17 cellular contexts compared by ENCODE assay signal in the genomic region with DNA sequence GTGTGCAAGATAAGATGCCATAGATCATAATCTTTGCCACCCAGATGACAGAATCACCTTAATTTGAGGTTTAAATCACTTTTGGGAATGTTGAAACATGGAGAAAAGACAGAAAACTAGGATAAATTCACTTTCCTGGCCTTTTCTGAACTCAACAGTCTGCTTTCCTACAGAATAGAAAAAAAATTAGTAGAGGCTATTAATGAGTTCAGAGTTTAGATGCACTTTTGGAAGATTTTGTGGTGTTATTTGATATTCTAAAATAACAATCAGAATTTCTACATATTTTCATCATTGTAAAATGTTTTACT.
DNase-seq lines count a peak whose midpoint lies in the region; ATAC-seq and TF ChIP-seq lines count a peak whose summit lies in the region.
"Had no signal": no experiment of that assay in that cellular context is flagged by ENCODE, and none has a peak within 500 bp of the region (broad histone marks: within the 10 kb centered on the region; RNA-seq: fewer than 3 reads in every experiment).

No MANE protein-coding gene starts in this region.

- no peak for ATAC-seq in memory B cell (ENCODE audit: low read depth)
- ATAC-seq in GM21423 (IDR thresholded peaks at IDR 0.05; ENCODE audit: unreplicated experiment): no peak
- ATAC-seq: body of pancreas, Panc1 had no signal

- H3K27me3 Mint-ChIP-seq in memory B cell (no peaks in the 10 kb centered on the region), neural progenitor cell (ENCODE audit: insufficient read depth, low read depth) (peaks cover 3% of the 10 kb centered on the region)

- H3K36me3 Mint-ChIP-seq in memory B cell: peaks cover 3% of the 10 kb centered on the region
- H3K36me3 Mint-ChIP-seq in neural progenitor cell: no peaks in the 10 kb centered on the region

- H4K20me1 ChIP-seq in BLaER1 (no peaks in the 10 kb centered on the region), SU-DHL-6 (ENCODE audit: low read depth, low read length) (no peaks in the 10 kb centered on the region), neural progenitor cell (ENCODE audit: low read depth) (no peaks in the 10 kb centered on the region)

- peak overlapping the region; percentile 86 for H3K4me2 ChIP-seq in BLaER1
- peak overlapping the region; percentile 67 for H3K4me2 ChIP-seq in SU-DHL-6 (ENCODE audit: low read depth, low read length, poor library complexity, severe bottlenecking)
- no peak overlapping the region for H3K4me2 ChIP-seq in neural progenitor cell

- H3K4me3 Mint-ChIP-seq in memory B cell: peak overlapping the region; percentile 77
- no peak overlapping the region for H3K4me3 Mint-ChIP-seq in neural progenitor cell

- no peak for DNase-seq in memory B cell (ENCODE audit: low spot score in 2 of 2)
- no peak for DNase-seq in neural progenitor cell (ENCODE audit: low spot score)
- DNase-seq in COLO668 (lab: John Stamatoyannopoulos, UW; ENCODE audit: unreplicated experiment): no peak
- DNase-seq in nucleus accumbens (lab: John Stamatoyannopoulos, UW): no peak
- DNase-seq: activated CD4-positive, alpha-beta T cell treated with anti-CD3 and anti-CD28 coated beads, Interleukin-2, amount 50 U/mL, for 1 hour; body of pancreas; NCI-H2171 had no signal

- peak overlapping the region; percentile 97 for H3K27ac ChIP-seq in BLaER1
- H3K27ac ChIP-seq in SU-DHL-6 (ENCODE audit: low read depth, low read length): peak overlapping the region; percentile 85
- H3K27ac ChIP-seq in neural progenitor cell: no peak overlapping the region
- H3K27ac ChIP-seq: body of pancreas, C4-2B, epithelial cell of prostate, thoracic aorta, vagina had no signal

- peak overlapping the region; percentile 81 for H3K9ac ChIP-seq in BLaER1
- H3K9ac ChIP-seq in SU-DHL-6 (ENCODE audit: low read length): peak overlapping the region; percentile 43
- no peak overlapping the region for H3K9ac ChIP-seq in neural progenitor cell

- no peaks in the 10 kb centered on the region for H3K79me2 ChIP-seq in SU-DHL-6 (ENCODE audit: insufficient read depth, low read length)
- no peaks in the 10 kb centered on the region for H3K79me2 ChIP-seq in neural progenitor cell (ENCODE audit: low read depth)

- H3K4me1 Mint-ChIP-seq in memory B cell (peaks cover 37% of the 10 kb centered on the region), neural progenitor cell (peaks cover 2% of the 10 kb centered on the region)

- H3F3A ChIP-seq in SU-DHL-6 (ENCODE audit: insufficient read depth) (peaks cover 8% of the 10 kb centered on the region; the same call in 1 of the 2 replicates), neural progenitor cell (ENCODE audit: low read depth) (no peaks in the 10 kb centered on the region)

- H3K9me3 Mint-ChIP-seq in memory B cell: no peaks in the 10 kb centered on the region
- H3K9me3 Mint-ChIP-seq in neural progenitor cell: no peaks in the 10 kb centered on the region

- H3K36me3 ChIP-seq in BLaER1 (peaks cover 17% of the 10 kb centered on the region; the same call in 1 of the 2 replicates), SU-DHL-6 (ENCODE audit: low read length) (no peaks in the 10 kb centered on the region), neural progenitor cell (no peaks in the 10 kb centered on the region)
- H3K36me3 ChIP-seq: thoracic aorta, vagina had no signal

- H3K9me3 ChIP-seq in BLaER1: peaks cover 4% of the 10 kb centered on the region; the same call in 1 of the 2 replicates
- no peaks in the 10 kb centered on the region for H3K9me3 ChIP-seq in SU-DHL-6 (ENCODE audit: insufficient read depth, low read length)
- H3K9me3 ChIP-seq in neural progenitor cell (ENCODE audit: low read depth): no peaks in the 10 kb centered on the region
- H3K9me3 ChIP-seq: body of pancreas, thoracic aorta, vagina had no signal

- H3K9me2 ChIP-seq in SU-DHL-6 (replicated peaks; ENCODE audit: insufficient read depth, low read length): no peaks in the 10 kb centered on the region

- H3K4me1 ChIP-seq in BLaER1 (peaks cover 88% of the 10 kb centered on the region), neural progenitor cell (no peaks in the 10 kb centered on the region)
- H3K4me1 ChIP-seq: body of pancreas had no signal

- H3K4me3 ChIP-seq in BLaER1: peak overlapping the region; percentile 57
- H3K4me3 ChIP-seq in GM08714 (ENCODE audit: low read length): peak overlapping the region; percentile 37; the same call in 1 of the 2 replicates
- no peak overlapping the region for H3K4me3 ChIP-seq in SU-DHL-6 (ENCODE audit: insufficient read depth, low read length, poor library complexity, severe bottlenecking)
- no peak overlapping the region for H3K4me3 ChIP-seq in neural progenitor cell
- H3K4me3 ChIP-seq: body of pancreas, thoracic aorta, vagina had no signal

- no peak for TF ChIP-seq CTCF in SU-DHL-6 (IDR thresholded peaks at IDR 0.05; ENCODE audit: insufficient read depth, low read length, poor library complexity, severe bottlenecking)
- no peak for TF ChIP-seq CTCF in neural progenitor cell (IDR thresholded peaks at IDR 0.05)

- H3K27me3 ChIP-seq in BLaER1: no peaks in the 10 kb centered on the region
- no peaks in the 10 kb centered on the region for H3K27me3 ChIP-seq in SU-DHL-6 (ENCODE audit: low read length)
- no peaks in the 10 kb centered on the region for H3K27me3 ChIP-seq in neural progenitor cell
- H3K27me3 ChIP-seq: body of pancreas, vagina had no signal

- no peak overlapping the region for H3K27ac Mint-ChIP-seq in memory B cell
- H3K27ac Mint-ChIP-seq in neural progenitor cell: no peak overlapping the region
- H3K27ac Mint-ChIP-seq: activated T-helper 2 cell treated with anti-CD3 and anti-CD28 coated beads, Interferon-gamma antibody, Interleukin-2, Interleukin-4, amounts not matched to agents 10 μg/mL and 5 μg/mL and 100 μg/mL, durations not matched to agents 14 hours and 24 hours and 36 hours had no signal

- H2AFZ ChIP-seq in SU-DHL-6 (ENCODE audit: low read depth, low read length, severe bottlenecking): no peak overlapping the region
- H2AFZ ChIP-seq in neural progenitor cell (replicated peaks): no peak overlapping the region

Comparison
In these comparisons a context has a peak if more than half of its experiments do, and no peak if none do; other contexts are left out.
1. H3K4me3 ChIP-seq: peak in BLaER1 (single experiment) and GM08714 (single experiment); none in SU-DHL-6 (single experiment) and neural progenitor cell (single experiment).